28 cellular contexts compared by ENCODE assay signal in genomic region chr3:12583280-12583679, GRCh38. TPM values are rescaled to one million over a fixed set of nuclear protein-coding genes. Genes with fewer than 3 reads are reported as not detected.
"Had no signal": no experiment of that assay in that cellular context is flagged by ENCODE, and none has a peak within 500 bp of the region (broad histone marks: within the 10 kb centered on the region; RNA-seq: fewer than 3 reads in every experiment).

No MANE protein-coding gene starts in this region.

- H3K9me3 ChIP-seq: adrenal gland, SJCRH30, SK-N-SH had no signal

- H3K27me3 ChIP-seq: adrenal gland, SJCRH30 had no signal

- H3K9ac ChIP-seq: SK-N-SH had no signal

- H3K27ac Mint-ChIP-seq: activated CD8-positive, alpha-beta T cell treated with anti-CD3 and anti-CD28 coated beads, Interleukin-2, amount 10 ng/mL, durations not matched to agents 7 days and 5 days; activated naive CD8-positive, alpha-beta T cell treated with anti-CD3 and anti-CD28 coated beads, Interleukin-2, amount 10 ng/mL, durations not matched to agents 7 days and 5 days had no signal

- ATAC-seq: activated CD4-positive, CD25-positive, alpha-beta regulatory T cell treated with anti-CD3 and anti-CD28 coated beads, Interleukin-2, amount 50 U/mL, for 24 hours; activated CD8-positive, alpha-beta T cell treated with anti-CD3 and anti-CD28 coated beads, Interleukin-2, amount 10 ng/mL, durations not matched to agents 7 days and 5 days; Right ventricle myocardium inferior had no signal

- H3K9me2 ChIP-seq: SK-N-SH had no signal

- H3K4me1 Mint-ChIP-seq: activated naive CD8-positive, alpha-beta T cell treated with anti-CD3 and anti-CD28 coated beads, Interleukin-2, amount 10 ng/mL, durations not matched to agents 7 days and 5 days had no signal

- H3K4me3 Mint-ChIP-seq: activated CD8-positive, alpha-beta T cell treated with anti-CD3 and anti-CD28 coated beads, Interleukin-2, amount 10 ng/mL, durations not matched to agents 7 days and 5 days; activated naive CD8-positive, alpha-beta T cell treated with anti-CD3 and anti-CD28 coated beads, Interleukin-2, amount 10 ng/mL, durations not matched to agents 7 days and 5 days had no signal

- DNase-seq: activated CD4-positive, alpha-beta T cell treated with anti-CD3 and anti-CD28 coated beads for 48 hours; activated CD4-positive, alpha-beta T cell treated with anti-CD3 and anti-CD28 coated beads, Interleukin-2, amount 50 U/mL, for 4 hours; activated CD8-positive, alpha-beta T cell treated with anti-CD3 and anti-CD28 coated beads, Interleukin-2, amount 10 ng/mL, durations not matched to agents 7 days and 5 days; activated naive CD4-positive, alpha-beta T cell treated with anti-CD3 and anti-CD28 coated beads, Interleukin-2, amount 50 U/mL, for 16 hours; activated naive CD8-positive, alpha-beta T cell treated with anti-CD3 and anti-CD28 coated beads, Interleukin-2, amount 10 ng/mL, durations not matched to agents 7 days and 5 days; activated T-cell treated with anti-CD3 and anti-CD28 coated beads, Interleukin-2, amount 50 U/mL, for 1 hour; adrenal gland; central memory CD4-positive, alpha-beta T cell; KG1; NCI-H1092; NCI-H1417 treated with DMSO at 0.1 percent for 48 hours; NCI-H1694; NCI-H2029; NCI-H345; NCI-H510A; NCI-H526 treated with DMSO at 0.1 percent for 48 hours; NCI-H82; OCI-M1; RPMI8226; SJCRH30; SK-N-SH; T-helper 1 cell had no signal

- H3K9me3 Mint-ChIP-seq: activated naive CD8-positive, alpha-beta T cell treated with anti-CD3 and anti-CD28 coated beads, Interleukin-2, amount 10 ng/mL, durations not matched to agents 7 days and 5 days had no signal

- H3K4me3 ChIP-seq: adrenal gland, SJCRH30 had no signal

- H3K27me3 Mint-ChIP-seq: activated naive CD8-positive, alpha-beta T cell treated with anti-CD3 and anti-CD28 coated beads, Interleukin-2, amount 10 ng/mL, durations not matched to agents 7 days and 5 days had no signal

- H3K27ac ChIP-seq: adrenal gland, SJCRH30, VCaP had no signal

- H3K4me2 ChIP-seq: SK-N-SH had no signal

RNA-seq across cellular contexts. Expression of gene MKRN2OS, which starts 38.0 kb away (rescaled TPM):
- total RNA-seq: activated CD8-positive, alpha-beta T cell treated with anti-CD3 and anti-CD28 coated beads, Interleukin-2, amount 10 ng/mL, durations not matched to agents 7 days and 5 days; activated naive CD8-positive, alpha-beta T cell treated with anti-CD3 and anti-CD28 coated beads, Interleukin-2, amount 10 ng/mL, durations not matched to agents 7 days and 5 days; adrenal gland; LHCN-M2; M059J; Right ventricle myocardium inferior; SJCRH30; T-helper 2 cell treated with Interferon-gamma antibody and Interleukin-4, amounts not matched to agents 100 ng/mL and 5 ng/mL, for 36 hours had no signal
- polyA plus RNA-seq: adrenal gland, SK-N-SH had no signal
